Comparison of ENCODE assay signal across 1 cellular context in genomic region chr18:596288-596881, GRCh38.
TF ChIP-seq lines count a peak whose summit lies in the region.

No MANE protein-coding gene starts in this region.

TF ChIP-seq in HepG2, 621 proteins besides CTCF, POLR2A, EP300 and RAD21 (continued from another document and continues in another):
- TF ChIP-seq RORA (CRISPR knock-in tag; IDR thresholded peaks at IDR 0.05) = no peak
- no peak for TF ChIP-seq ZC3H13 (CRISPR knock-in tag; IDR thresholded peaks at IDR 0.05)
- TF ChIP-seq, protein P1, sequence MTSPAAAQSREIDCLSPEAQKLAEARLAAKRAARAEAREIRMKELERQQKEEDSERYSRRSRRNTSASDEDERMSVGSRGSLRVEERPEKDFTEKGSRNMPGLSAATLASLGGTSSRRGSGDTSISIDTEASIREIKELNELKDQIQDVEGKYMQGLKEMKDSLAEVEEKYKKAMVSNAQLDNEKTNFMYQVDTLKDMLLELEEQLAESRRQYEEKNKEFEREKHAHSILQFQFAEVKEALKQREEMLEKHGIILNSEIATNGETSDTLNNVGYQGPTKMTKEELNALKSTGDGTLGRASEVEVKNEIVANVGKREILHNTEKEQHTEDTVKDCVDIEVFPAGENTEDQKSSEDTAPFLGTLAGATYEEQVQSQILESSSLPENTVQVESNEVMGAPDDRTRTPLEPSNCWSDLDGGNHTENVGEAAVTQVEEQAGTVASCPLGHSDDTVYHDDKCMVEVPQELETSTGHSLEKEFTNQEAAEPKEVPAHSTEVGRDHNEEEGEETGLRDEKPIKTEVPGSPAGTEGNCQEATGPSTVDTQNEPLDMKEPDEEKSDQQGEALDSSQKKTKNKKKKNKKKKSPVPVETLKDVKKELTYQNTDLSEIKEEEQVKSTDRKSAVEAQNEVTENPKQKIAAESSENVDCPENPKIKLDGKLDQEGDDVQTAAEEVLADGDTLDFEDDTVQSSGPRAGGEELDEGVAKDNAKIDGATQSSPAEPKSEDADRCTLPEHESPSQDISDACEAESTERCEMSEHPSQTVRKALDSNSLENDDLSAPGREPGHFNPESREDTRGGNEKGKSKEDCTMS (CRISPR knock-in tag; conservative IDR thresholded peaks at IDR 0.05) = no peak
- no peak; the same call in 1 of the 2 replicates for TF ChIP-seq ZNF558 (CRISPR knock-in tag; IDR thresholded peaks at IDR 0.05; ENCODE audit: borderline replicate concordance)
- TF ChIP-seq NPAS2 (CRISPR knock-in tag; IDR thresholded peaks at IDR 0.05; ENCODE audit: borderline replicate concordance) = no peak
- no peak for TF ChIP-seq POLR2G (IDR thresholded peaks at IDR 0.05; ENCODE audit: low read depth, low read length)
- no peak for TF ChIP-seq RFX1 (IDR thresholded peaks at IDR 0.05)
- no peak for TF ChIP-seq ZIK1 (CRISPR knock-in tag; IDR thresholded peaks at IDR 0.05; ENCODE audit: borderline replicate concordance, low read depth)
- TF ChIP-seq BORCS8-MEF2B (CRISPR knock-in tag; IDR thresholded peaks at IDR 0.05) = no peak
- no peak for TF ChIP-seq NR1H2 (CRISPR knock-in tag; IDR thresholded peaks at IDR 0.05; ENCODE audit: borderline replicate concordance, low read depth)
- no peak for TF ChIP-seq ZMYM2 (CRISPR knock-in tag; IDR thresholded peaks at IDR 0.05)
- no peak for TF ChIP-seq ZNF496 (CRISPR knock-in tag; IDR thresholded peaks at IDR 0.05; ENCODE audit: insufficient replicate concordance)
- TF ChIP-seq, protein P2, sequence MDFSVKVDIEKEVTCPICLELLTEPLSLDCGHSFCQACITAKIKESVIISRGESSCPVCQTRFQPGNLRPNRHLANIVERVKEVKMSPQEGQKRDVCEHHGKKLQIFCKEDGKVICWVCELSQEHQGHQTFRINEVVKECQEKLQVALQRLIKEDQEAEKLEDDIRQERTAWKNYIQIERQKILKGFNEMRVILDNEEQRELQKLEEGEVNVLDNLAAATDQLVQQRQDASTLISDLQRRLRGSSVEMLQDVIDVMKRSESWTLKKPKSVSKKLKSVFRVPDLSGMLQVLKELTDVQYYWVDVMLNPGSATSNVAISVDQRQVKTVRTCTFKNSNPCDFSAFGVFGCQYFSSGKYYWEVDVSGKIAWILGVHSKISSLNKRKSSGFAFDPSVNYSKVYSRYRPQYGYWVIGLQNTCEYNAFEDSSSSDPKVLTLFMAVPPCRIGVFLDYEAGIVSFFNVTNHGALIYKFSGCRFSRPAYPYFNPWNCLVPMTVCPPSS (IDR thresholded peaks at IDR 0.05) = no peak
- TF ChIP-seq TBX2 (CRISPR knock-in tag; IDR thresholded peaks at IDR 0.05; ENCODE audit: borderline replicate concordance) = no peak
- TF ChIP-seq ZNF280B (CRISPR knock-in tag; IDR thresholded peaks at IDR 0.05; ENCODE audit: borderline replicate concordance) = no peak
- no peak for TF ChIP-seq ARID2 (CRISPR knock-in tag; IDR thresholded peaks at IDR 0.05; ENCODE audit: borderline replicate concordance)
- no peak for TF ChIP-seq ZFYVE20 (CRISPR knock-in tag; IDR thresholded peaks at IDR 0.05; ENCODE audit: borderline replicate concordance, low read depth)
- TF ChIP-seq ZNF800 (CRISPR knock-in tag; IDR thresholded peaks at IDR 0.05) = no peak
- TF ChIP-seq ZNF781 (CRISPR knock-in tag; IDR thresholded peaks at IDR 0.05; ENCODE audit: borderline replicate concordance, not compliant biosample characterization) = no peak
- TF ChIP-seq HOXA7 (CRISPR knock-in tag; IDR thresholded peaks at IDR 0.05) = no peak
- 0 out of 2 replicates have a peak, but pooled peaks have one; percentile 46 for TF ChIP-seq PPARG (CRISPR knock-in tag; conservative IDR thresholded peaks at IDR 0.05)
- TF ChIP-seq ZNF18 (CRISPR knock-in tag; IDR thresholded peaks at IDR 0.05; ENCODE audit: insufficient replicate concordance) = no peak
- 0 out of 2 replicates have a peak, but pooled peaks have one; percentile 9 for TF ChIP-seq ZNF333 (CRISPR knock-in tag; IDR thresholded peaks at IDR 0.05; ENCODE audit: borderline replicate concordance)
- TF ChIP-seq ZSCAN12 (CRISPR knock-in tag; IDR thresholded peaks at IDR 0.05) = no peak
- no peak for TF ChIP-seq SMAD9 (CRISPR knock-in tag; IDR thresholded peaks at IDR 0.05)
- TF ChIP-seq TOPORS (CRISPR knock-in tag; IDR thresholded peaks at IDR 0.05) = no peak
- no peak for TF ChIP-seq CEBPZ (IDR thresholded peaks at IDR 0.05; ENCODE audit: low read length)
- TF ChIP-seq YEATS4 (CRISPR knock-in tag; IDR thresholded peaks at IDR 0.05; ENCODE audit: borderline replicate concordance) = 0 out of 2 replicates have a peak, but pooled peaks have one; percentile 43
- TF ChIP-seq, protein P3, sequence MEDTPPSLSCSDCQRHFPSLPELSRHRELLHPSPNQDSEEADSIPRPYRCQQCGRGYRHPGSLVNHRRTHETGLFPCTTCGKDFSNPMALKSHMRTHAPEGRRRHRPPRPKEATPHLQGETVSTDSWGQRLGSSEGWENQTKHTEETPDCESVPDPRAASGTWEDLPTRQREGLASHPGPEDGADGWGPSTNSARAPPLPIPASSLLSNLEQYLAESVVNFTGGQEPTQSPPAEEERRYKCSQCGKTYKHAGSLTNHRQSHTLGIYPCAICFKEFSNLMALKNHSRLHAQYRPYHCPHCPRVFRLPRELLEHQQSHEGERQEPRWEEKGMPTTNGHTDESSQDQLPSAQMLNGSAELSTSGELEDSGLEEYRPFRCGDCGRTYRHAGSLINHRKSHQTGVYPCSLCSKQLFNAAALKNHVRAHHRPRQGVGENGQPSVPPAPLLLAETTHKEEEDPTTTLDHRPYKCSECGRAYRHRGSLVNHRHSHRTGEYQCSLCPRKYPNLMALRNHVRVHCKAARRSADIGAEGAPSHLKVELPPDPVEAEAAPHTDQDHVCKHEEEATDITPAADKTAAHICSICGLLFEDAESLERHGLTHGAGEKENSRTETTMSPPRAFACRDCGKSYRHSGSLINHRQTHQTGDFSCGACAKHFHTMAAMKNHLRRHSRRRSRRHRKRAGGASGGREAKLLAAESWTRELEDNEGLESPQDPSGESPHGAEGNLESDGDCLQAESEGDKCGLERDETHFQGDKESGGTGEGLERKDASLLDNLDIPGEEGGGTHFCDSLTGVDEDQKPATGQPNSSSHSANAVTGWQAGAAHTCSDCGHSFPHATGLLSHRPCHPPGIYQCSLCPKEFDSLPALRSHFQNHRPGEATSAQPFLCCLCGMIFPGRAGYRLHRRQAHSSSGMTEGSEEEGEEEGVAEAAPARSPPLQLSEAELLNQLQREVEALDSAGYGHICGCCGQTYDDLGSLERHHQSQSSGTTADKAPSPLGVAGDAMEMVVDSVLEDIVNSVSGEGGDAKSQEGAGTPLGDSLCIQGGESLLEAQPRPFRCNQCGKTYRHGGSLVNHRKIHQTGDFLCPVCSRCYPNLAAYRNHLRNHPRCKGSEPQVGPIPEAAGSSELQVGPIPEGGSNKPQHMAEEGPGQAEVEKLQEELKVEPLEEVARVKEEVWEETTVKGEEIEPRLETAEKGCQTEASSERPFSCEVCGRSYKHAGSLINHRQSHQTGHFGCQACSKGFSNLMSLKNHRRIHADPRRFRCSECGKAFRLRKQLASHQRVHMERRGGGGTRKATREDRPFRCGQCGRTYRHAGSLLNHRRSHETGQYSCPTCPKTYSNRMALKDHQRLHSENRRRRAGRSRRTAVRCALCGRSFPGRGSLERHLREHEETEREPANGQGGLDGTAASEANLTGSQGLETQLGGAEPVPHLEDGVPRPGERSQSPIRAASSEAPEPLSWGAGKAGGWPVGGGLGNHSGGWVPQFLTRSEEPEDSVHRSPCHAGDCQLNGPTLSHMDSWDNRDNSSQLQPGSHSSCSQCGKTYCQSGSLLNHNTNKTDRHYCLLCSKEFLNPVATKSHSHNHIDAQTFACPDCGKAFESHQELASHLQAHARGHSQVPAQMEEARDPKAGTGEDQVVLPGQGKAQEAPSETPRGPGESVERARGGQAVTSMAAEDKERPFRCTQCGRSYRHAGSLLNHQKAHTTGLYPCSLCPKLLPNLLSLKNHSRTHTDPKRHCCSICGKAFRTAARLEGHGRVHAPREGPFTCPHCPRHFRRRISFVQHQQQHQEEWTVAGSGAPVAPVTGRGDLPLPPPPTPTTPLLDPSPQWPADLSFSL (CRISPR knock-in tag; IDR thresholded peaks at IDR 0.05) = no peak
- TF ChIP-seq ZNF816 (CRISPR knock-in tag; IDR thresholded peaks at IDR 0.05; ENCODE audit: borderline replicate concordance) = no peak
- TF ChIP-seq TIGD3 (CRISPR knock-in tag; IDR thresholded peaks at IDR 0.05; ENCODE audit: borderline replicate concordance) = no peak
- TF ChIP-seq, protein P4, sequence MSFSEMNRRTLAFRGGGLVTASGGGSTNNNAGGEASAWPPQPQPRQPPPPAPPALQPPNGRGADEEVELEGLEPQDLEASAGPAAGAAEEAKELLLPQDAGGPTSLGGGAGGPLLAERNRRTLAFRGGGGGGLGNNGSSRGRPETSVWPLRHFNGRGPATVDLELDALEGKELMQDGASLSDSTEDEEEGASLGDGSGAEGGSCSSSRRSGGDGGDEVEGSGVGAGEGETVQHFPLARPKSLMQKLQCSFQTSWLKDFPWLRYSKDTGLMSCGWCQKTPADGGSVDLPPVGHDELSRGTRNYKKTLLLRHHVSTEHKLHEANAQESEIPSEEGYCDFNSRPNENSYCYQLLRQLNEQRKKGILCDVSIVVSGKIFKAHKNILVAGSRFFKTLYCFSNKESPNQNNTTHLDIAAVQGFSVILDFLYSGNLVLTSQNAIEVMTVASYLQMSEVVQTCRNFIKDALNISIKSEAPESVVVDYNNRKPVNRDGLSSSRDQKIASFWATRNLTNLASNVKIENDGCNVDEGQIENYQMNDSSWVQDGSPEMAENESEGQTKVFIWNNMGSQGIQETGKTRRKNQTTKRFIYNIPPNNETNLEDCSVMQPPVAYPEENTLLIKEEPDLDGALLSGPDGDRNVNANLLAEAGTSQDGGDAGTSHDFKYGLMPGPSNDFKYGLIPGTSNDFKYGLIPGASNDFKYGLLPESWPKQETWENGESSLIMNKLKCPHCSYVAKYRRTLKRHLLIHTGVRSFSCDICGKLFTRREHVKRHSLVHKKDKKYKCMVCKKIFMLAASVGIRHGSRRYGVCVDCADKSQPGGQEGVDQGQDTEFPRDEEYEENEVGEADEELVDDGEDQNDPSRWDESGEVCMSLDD (CRISPR knock-in tag; IDR thresholded peaks at IDR 0.05; ENCODE audit: borderline replicate concordance) = no peak
- no peak for TF ChIP-seq TEAD2 (CRISPR knock-in tag; IDR thresholded peaks at IDR 0.05)
- TF ChIP-seq ZNF776 (CRISPR knock-in tag; IDR thresholded peaks at IDR 0.05) = no peak
